In the genomic region with DNA sequence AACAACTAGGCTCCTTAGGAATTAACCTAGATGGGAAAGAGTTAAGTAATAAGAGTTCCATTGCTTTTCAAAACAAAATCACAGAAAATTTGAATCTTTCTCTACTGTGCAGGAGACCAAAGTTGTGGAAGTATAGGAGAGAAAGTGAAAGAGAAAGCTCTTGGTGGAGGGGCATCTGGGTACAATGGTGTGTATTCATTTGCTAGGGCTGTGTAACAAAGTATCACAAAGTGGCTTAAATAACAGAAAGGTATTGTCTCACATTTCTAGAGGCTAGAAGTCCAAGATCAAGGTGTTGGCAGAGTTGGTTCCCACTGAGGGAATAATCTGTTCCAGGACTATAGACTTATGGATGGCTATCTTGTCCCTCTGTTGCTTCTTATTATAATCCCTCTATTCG, we compare ENCODE assay signal across 11 cellular contexts. TPM values are rescaled to one million over a fixed set of nuclear protein-coding genes. Genes with fewer than 3 reads are reported as not detected.
DNase-seq lines count a peak whose midpoint lies in the region; ATAC-seq and TF ChIP-seq lines count a peak whose summit lies in the region.
"Had no signal": no experiment of that assay in that cellular context is flagged by ENCODE, and none has a peak within 500 bp of the region (broad histone marks: within the 10 kb centered on the region; RNA-seq: fewer than 3 reads in every experiment).

No MANE protein-coding gene starts in this region.

- peak overlapping the region; percentile 57 for H3K4me3 Mint-ChIP-seq in CD8-positive, alpha-beta T cell
- H3K4me3 Mint-ChIP-seq: neural progenitor cell had no signal

- no peak overlapping the region for H3K27ac Mint-ChIP-seq in CD8-positive, alpha-beta T cell
- H3K27ac Mint-ChIP-seq: neural progenitor cell had no signal

- POLR2A ChIA-PET in CD8-positive, alpha-beta T cell (lab: Charles Lee) = interaction anchor here (1.7 kb wide), 1 partner anchor 9 kb away, joined by 3 read pairs; no protein-coding TSS in a partner anchor

- H3K27me3 ChIP-seq in CD8-positive, alpha-beta T cell (ENCODE audit: insufficient read depth, low read length) = no peaks in the 10 kb centered on the region
- no peaks in the 10 kb centered on the region for H3K27me3 ChIP-seq in tibial nerve
- H3K27me3 ChIP-seq: esophagus squamous epithelium, neural progenitor cell had no signal

- H3K27me3 Mint-ChIP-seq in CD8-positive, alpha-beta T cell (ENCODE audit: low read depth) = peaks cover 2% of the 10 kb centered on the region

- H3K36me3 Mint-ChIP-seq in CD8-positive, alpha-beta T cell = no peaks in the 10 kb centered on the region
- H3K36me3 Mint-ChIP-seq: neural progenitor cell had no signal

- CTCF ChIA-PET in CD8-positive, alpha-beta T cell (lab: Charles Lee) = interaction anchor here (1.6 kb wide), 1 partner anchor 65 kb away, joined by 8 read pairs; no protein-coding TSS in a partner anchor

- no peak for ATAC-seq in CD8-positive, alpha-beta T cell
- ATAC-seq in GM19467 (IDR thresholded peaks at IDR 0.05; ENCODE audit: unreplicated experiment) (peak; percentile 61), HG03139 (IDR thresholded peaks at IDR 0.05; ENCODE audit: unreplicated experiment) (no peak), GM21737 (IDR thresholded peaks at IDR 0.05; ENCODE audit: unreplicated experiment) (no peak)

- 63 to 81% methylated on average over 1 of the region's 1 CpG for WGBS in tibial nerve, 2 donors

- no peaks in the 10 kb centered on the region for H3K9me3 Mint-ChIP-seq in CD8-positive, alpha-beta T cell
- H3K9me3 Mint-ChIP-seq: neural progenitor cell had no signal

- no peak for TF ChIP-seq EP300 in tibial nerve (IDR thresholded peaks at IDR 0.05)

- no peak for TF ChIP-seq CTCF in CD8-positive, alpha-beta T cell (IDR thresholded peaks at IDR 0.05)
- TF ChIP-seq CTCF in fibroblast of the aortic adventitia (IDR thresholded peaks at IDR 0.05; ENCODE audit: insufficient read depth, low read length) (no peak), tibial nerve (IDR thresholded peaks at IDR 0.05) (no peak)

- H3K27ac ChIP-seq in CD8-positive, alpha-beta T cell (ENCODE audit: low read depth, low read length) = no peak overlapping the region
- H3K27ac ChIP-seq in tibial nerve = no peak overlapping the region
- H3K27ac ChIP-seq: esophagus squamous epithelium, neural progenitor cell had no signal

- H3K4me1 ChIP-seq in CD8-positive, alpha-beta T cell (ENCODE audit: insufficient read depth, low read length) = peaks cover 2% of the 10 kb centered on the region
- no peaks in the 10 kb centered on the region for H3K4me1 ChIP-seq in tibial nerve
- H3K4me1 ChIP-seq: neural progenitor cell had no signal

- no peak for DNase-seq in CD8-positive, alpha-beta T cell
- peak; percentile 77 for DNase-seq in OCI-M1 (lab: John Stamatoyannopoulos, UW)
- peak; percentile 2 for DNase-seq in fibroblast of the aortic adventitia (ENCODE audit: low read depth)
- DNase-seq in tibial nerve (ENCODE audit: low spot score in 2 of 2) = no peak
- no peak for DNase-seq in hippocampal formation (lab: John Stamatoyannopoulos, UW)
- DNase-seq: esophagus squamous epithelium, islet precursor cell had no signal

- H3K36me3 ChIP-seq in CD8-positive, alpha-beta T cell (ENCODE audit: insufficient read depth, low read length) = no peaks in the 10 kb centered on the region
- H3K36me3 ChIP-seq in tibial nerve = no peaks in the 10 kb centered on the region
- H3K36me3 ChIP-seq: esophagus squamous epithelium, neural progenitor cell had no signal

- H3K4me3 ChIP-seq in CD8-positive, alpha-beta T cell (ENCODE audit: low read depth, low read length) = no peak overlapping the region
- no peak overlapping the region for H3K4me3 ChIP-seq in fibroblast of the aortic adventitia (ENCODE audit: low read depth, low read length)
- H3K4me3 ChIP-seq in tibial nerve = no peak overlapping the region
- H3K4me3 ChIP-seq: esophagus squamous epithelium, neural progenitor cell had no signal

- intact Hi-C loops in CD8-positive, alpha-beta T cell (cut with DNase I, micrococcal nuclease) = no loop called here

- peaks cover 14% of the 10 kb centered on the region for H3K4me1 Mint-ChIP-seq in CD8-positive, alpha-beta T cell (ENCODE audit: low read depth)

- TF ChIP-seq POLR2A in tibial nerve (IDR thresholded peaks at IDR 0.05) = no peak

- no peaks in the 10 kb centered on the region for H3K9me3 ChIP-seq in CD8-positive, alpha-beta T cell (ENCODE audit: low read length)
- H3K9me3 ChIP-seq in tibial nerve = no peaks in the 10 kb centered on the region
- H3K9me3 ChIP-seq: esophagus squamous epithelium had no signal

RNA-seq across cellular contexts. Expression of a gene that starts 50.5 kb away (rescaled TPM):
- 100 to 1,000 TPM; 111 to 112 TPM for total RNA-seq in CD8-positive, alpha-beta T cell
- total RNA-seq in fibroblast of the aortic adventitia (ENCODE audit: low replicate concordance) (27.9 and 67.7 TPM in 2 replicates), tibial nerve (10 to 100 TPM; 22.2 to 35.4 (median 27.4) TPM)

Comparison
In these comparisons a context has a peak if more than half of its experiments do, and no peak if none do; other contexts are left out.
1. DNase-seq: peak in OCI-M1 (single experiment) and fibroblast of the aortic adventitia (single experiment); none in CD8-positive, alpha-beta T cell (0 of 7), tibial nerve (0 of 2) and hippocampal formation (0 of 2).